ENCODE assay signal across 33 cellular contexts in genomic region chr6:167304912-167305311, GRCh38. TPM values are rescaled to one million over a fixed set of nuclear protein-coding genes. Genes with fewer than 3 reads are reported as not detected.
"Had no signal": no experiment of that assay in that cellular context is flagged by ENCODE, and none has a peak within 500 bp of the region (broad histone marks: within the 10 kb centered on the region; RNA-seq: fewer than 3 reads in every experiment).

No MANE protein-coding gene starts in this region.

- H3K4me3 Mint-ChIP-seq: naive thymus-derived CD4-positive, alpha-beta T cell; natural killer cell treated with Interleukin-12 subunit alpha and Interleukin-12 subunit beta and Interleukin-15 and Interleukin-18, amount 100 ng/mL, for 72 hours; stimulated activated naive B cell treated with anti-CD40 and anti-IgM and Interleukin-4, amounts not matched to agents 10 μg/mL and 1 μg/mL and 100 μg/mL, for 72 hours had no signal

- H3K27ac ChIP-seq: left ventricle myocardium inferior, ovary, right atrium auricular region, right lobe of liver, stomach, testis, thyroid gland, transverse colon, upper lobe of right lung had no signal

- H3K4me2 ChIP-seq: smooth muscle cell had no signal

- H3K36me3 Mint-ChIP-seq: naive thymus-derived CD4-positive, alpha-beta T cell; natural killer cell treated with Interleukin-12 subunit alpha and Interleukin-12 subunit beta and Interleukin-15 and Interleukin-18, amount 100 ng/mL, for 72 hours; stimulated activated naive B cell treated with anti-CD40 and anti-IgM and Interleukin-4, amounts not matched to agents 10 μg/mL and 1 μg/mL and 100 μg/mL, for 72 hours had no signal

- H3K27ac Mint-ChIP-seq: natural killer cell treated with Interleukin-12 subunit alpha and Interleukin-12 subunit beta and Interleukin-15 and Interleukin-18, amount 100 ng/mL, for 72 hours; progenitor cell of endocrine pancreas; stimulated activated naive B cell treated with anti-CD40 and anti-IgM and Interleukin-4, amounts not matched to agents 10 μg/mL and 1 μg/mL and 100 μg/mL, for 72 hours had no signal

- H3K4me3 ChIP-seq: left ventricle myocardium inferior, lung, mucosa of descending colon, ovary, right atrium auricular region, right lobe of liver, smooth muscle cell, stomach, testis, thyroid gland, transverse colon, upper lobe of right lung had no signal

- H3K9me3 ChIP-seq: left ventricle myocardium inferior, mucosa of descending colon, ovary, right atrium auricular region, right lobe of liver, stomach, testis, thyroid gland, transverse colon, upper lobe of right lung had no signal

- DNase-seq: hypothalamus; islet precursor cell; left ventricle myocardium inferior; midbrain; mucosa of descending colon; naive thymus-derived CD4-positive, alpha-beta T cell; ovary; right lobe of liver; stimulated activated CD4-positive, alpha-beta T cell treated with anti-CD3 and anti-CD28 coated beads, Interleukin-12 subunit alpha, Interleukin-12 subunit beta, amount 100 ng/mL, for 4 hours; stimulated activated CD4-positive, alpha-beta T cell treated with anti-CD3 and anti-CD28 coated beads, Interleukin-15, amount 100 ng/mL, for 24 hours; stimulated activated CD4-positive, alpha-beta T cell treated with anti-CD3 and anti-CD28 coated beads, Interleukin-2, amount 100 ng/mL, for 24 hours; stimulated activated CD4-positive, alpha-beta T cell treated with anti-CD3 and anti-CD28 coated beads, Interleukin-4, amount 100 ng/mL, for 1 hour; stimulated activated naive B cell treated with anti-CD40 and anti-IgM and Interleukin-4, amounts not matched to agents 10 μg/mL and 1 μg/mL and 100 μg/mL, for 72 hours; stimulated activated naive CD8-positive, alpha-beta T cell treated with anti-CD3 and anti-CD28 coated beads, Interleukin-15, Interleukin-2, amounts not matched to agents 100 U/mL and 50 U/mL, for 24 hours; stomach; testis; thyroid gland; transverse colon; upper lobe of right lung had no signal

- H3K9me3 Mint-ChIP-seq: natural killer cell treated with Interleukin-12 subunit alpha and Interleukin-12 subunit beta and Interleukin-15 and Interleukin-18, amount 100 ng/mL, for 72 hours had no signal

- H3K27me3 Mint-ChIP-seq: progenitor cell of endocrine pancreas had no signal

- ATAC-seq: mucosa of descending colon; naive thymus-derived CD4-positive, alpha-beta T cell; natural killer cell treated with Interleukin-12 subunit alpha and Interleukin-12 subunit beta and Interleukin-15 and Interleukin-18, amount 100 ng/mL, for 72 hours; right lobe of liver; stimulated activated naive B cell treated with anti-CD40 and anti-IgM and Interleukin-4, amounts not matched to agents 10 μg/mL and 1 μg/mL and 100 μg/mL, for 72 hours; stimulated activated naive CD8-positive, alpha-beta T cell treated with anti-CD3 and anti-CD28 coated beads, Interleukin-15, Interleukin-2, amounts not matched to agents 100 U/mL and 50 U/mL, for 24 hours; upper lobe of right lung had no signal

- H3K27me3 ChIP-seq: ovary, right atrium auricular region, right lobe of liver, testis, thyroid gland, transverse colon, upper lobe of right lung had no signal

- H3K4me1 ChIP-seq: left ventricle myocardium inferior, right atrium auricular region, stomach, testis, thyroid gland, transverse colon, upper lobe of right lung had no signal

- H3K36me3 ChIP-seq: left ventricle myocardium inferior, ovary, right atrium auricular region, right lobe of liver, stomach, thyroid gland, transverse colon, upper lobe of right lung had no signal

- H3K4me1 Mint-ChIP-seq: naive thymus-derived CD4-positive, alpha-beta T cell had no signal

- FAIRE-seq: urothelium cell line had no signal

RNA-seq across cellular contexts. Expression of gene UNC93A, which starts 13.8 kb away (rescaled TPM):
- total RNA-seq: kidney epithelial cell; left ventricle myocardium inferior; lung; mesenteric fat pad; myocyte; naive thymus-derived CD4-positive, alpha-beta T cell; natural killer cell treated with Interleukin-12 subunit alpha and Interleukin-12 subunit beta and Interleukin-15 and Interleukin-18, amount 100 ng/mL, for 72 hours; omental fat pad; pulmonary artery endothelial cell; renal cortical epithelial cell; right atrium auricular region; skeletal muscle tissue; smooth muscle cell; thyroid gland; transverse colon; upper lobe of right lung had no signal
- polyA plus RNA-seq: lung; naive thymus-derived CD4-positive, alpha-beta T cell; neural cell; ovary; smooth muscle cell had no signal

RNA-seq across cellular contexts. Expression of gene TTLL2, which starts 20.0 kb away (rescaled TPM):
- total RNA-seq: kidney epithelial cell; left ventricle myocardium inferior; lung; mesenteric fat pad; mucosa of descending colon; myocyte; naive thymus-derived CD4-positive, alpha-beta T cell; natural killer cell treated with Interleukin-12 subunit alpha and Interleukin-12 subunit beta and Interleukin-15 and Interleukin-18, amount 100 ng/mL, for 72 hours; omental fat pad; ovary; progenitor cell of endocrine pancreas; pulmonary artery endothelial cell; renal cortical epithelial cell; right atrium auricular region; right lobe of liver; skeletal muscle tissue; smooth muscle cell; stomach; transverse colon; upper lobe of right lung had no signal
- polyA plus RNA-seq: lung; naive thymus-derived CD4-positive, alpha-beta T cell; neural cell; ovary; smooth muscle cell; stomach had no signal
